Comparison of ENCODE assay signal across 34 cellular contexts in the genomic region with DNA sequence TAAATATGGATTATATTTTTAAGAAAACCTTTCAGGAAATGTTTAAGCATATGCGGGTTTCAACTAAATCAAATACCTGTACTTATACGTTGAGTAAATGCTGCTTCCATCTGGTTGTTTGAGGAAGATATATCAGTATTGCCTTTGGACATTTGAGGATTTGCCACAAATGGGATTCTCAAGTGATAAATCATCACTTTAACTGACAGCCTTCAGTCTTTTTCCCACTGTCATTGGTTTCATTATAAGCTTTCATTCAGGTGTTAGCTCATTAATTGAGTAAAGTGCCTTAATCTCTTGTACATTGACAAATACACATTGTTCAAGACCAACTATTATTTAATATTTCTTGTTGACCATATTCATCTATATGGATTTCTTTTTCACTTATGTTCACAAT.
"Had no signal": no experiment of that assay in that cellular context is flagged by ENCODE, and none has a peak within 500 bp of the region (broad histone marks: within the 10 kb centered on the region; RNA-seq: fewer than 3 reads in every experiment).

No MANE protein-coding gene starts in this region.

- H3K9me3 ChIP-seq: MG63 had no signal

- H3K4me3 ChIP-seq: MG63 had no signal

- H3K27me3 ChIP-seq: MG63 had no signal

- DNase-seq: Karpas-422, Kasumi-1, MG63, MM.1S, MV-4-11, NCI-H1048, NCI-H1092, NCI-H1092 treated with DMSO at 0.1 percent for 48 hours, NCI-H1105, NCI-H1105 treated with DMSO at 0.1 percent for 48 hours, NCI-H1417, NCI-H1417 treated with DMSO at 0.1 percent for 48 hours, NCI-H1436, NCI-H1436 treated with DMSO at 0.1 percent for 48 hours, NCI-H146, NCI-H1694, NCI-H1694 treated with DMSO at 0.1 percent for 48 hours, NCI-H187, NCI-H187 treated with DMSO at 0.1 percent for 48 hours, NCI-H1930, NCI-H2029, NCI-H2029 treated with DMSO at 0.1 percent for 48 hours, NCI-H2081, NCI-H2081 treated with DMSO at 0.1 percent for 48 hours, NCI-H2107, NCI-H2171, NCI-H2171 treated with DMSO at 0.1 percent for 48 hours, NCI-H2227 treated with DMSO at 0.1 percent for 48 hours, NCI-H226, NCI-H345, NCI-H446, NCI-H446 treated with DMSO at 0.1 percent for 48 hours, NCI-H510A, NCI-H510A treated with DMSO at 0.1 percent for 48 hours had no signal

- H3K36me3 ChIP-seq: MG63 had no signal
